ENCODE assay signal across 29 cellular contexts in genomic region chr1:154476791-154477190, GRCh38. TPM values are rescaled to one million over a fixed set of nuclear protein-coding genes. Genes with fewer than 3 reads are reported as not detected.
DNase-seq lines count a peak whose midpoint lies in the region; ATAC-seq and TF ChIP-seq lines count a peak whose summit lies in the region.
"Had no signal": no experiment of that assay in that cellular context is flagged by ENCODE, and none has a peak within 500 bp of the region (broad histone marks: within the 10 kb centered on the region; RNA-seq: fewer than 3 reads in every experiment).

No MANE protein-coding gene starts in this region.

- WGBS in testis, 2 donors = 89 to 100% methylated on average over 1 of the region's 1 CpG

- no peak overlapping the region for H3K4me3 ChIP-seq in RWPE2 (ENCODE audit: severe bottlenecking)
- H3K4me3 ChIP-seq in testis = no peak overlapping the region
- no peak overlapping the region for H3K4me3 ChIP-seq in vagina
- H3K4me3 ChIP-seq: A549, GM23248, heart right ventricle, sigmoid colon had no signal

- peak; percentile 47 to 56 for ATAC-seq in activated T-cell treated with anti-CD3 and anti-CD28 coated beads, Interleukin-2, amount 50 U/mL, for 4 hours
- ATAC-seq in RWPE2 (ENCODE audit: low read depth) = peak; percentile 30; the same call in 2 of the 3 replicates
- peak; percentile 28 for ATAC-seq in left colon
- no peak for ATAC-seq in GM19351 (IDR thresholded peaks at IDR 0.05; ENCODE audit: unreplicated experiment)
- ATAC-seq: A549; heart right ventricle; stimulated activated naive B cell treated with anti-CD40 and anti-IgM and Interleukin-4, amounts not matched to agents 10 μg/mL and 1 μg/mL and 100 μg/mL, for 72 hours had no signal

- no peaks in the 10 kb centered on the region for H3K27me3 Mint-ChIP-seq in activated T-cell treated with anti-CD3 and anti-CD28 coated beads, Interleukin-2, amount 50 U/mL, for 4 hours (ENCODE audit: low read depth)
- H3K27me3 Mint-ChIP-seq: brain; CD4-positive, alpha-beta T cell; IgD-negative memory B cell; progenitor cell of endocrine pancreas; stimulated activated naive B cell treated with anti-CD40 and anti-IgM and Interleukin-4, amounts not matched to agents 10 μg/mL and 1 μg/mL and 100 μg/mL, for 72 hours had no signal

- no peaks in the 10 kb centered on the region for H3K36me3 Mint-ChIP-seq in activated T-cell treated with anti-CD3 and anti-CD28 coated beads, Interleukin-2, amount 50 U/mL, for 4 hours (ENCODE audit: insufficient read depth)
- H3K36me3 Mint-ChIP-seq: brain; IgD-negative memory B cell; stimulated activated naive B cell treated with anti-CD40 and anti-IgM and Interleukin-4, amounts not matched to agents 10 μg/mL and 1 μg/mL and 100 μg/mL, for 72 hours had no signal

- H3K9me3 ChIP-seq in RWPE2 (ENCODE audit: severe bottlenecking) = no peaks in the 10 kb centered on the region
- no peaks in the 10 kb centered on the region for H3K9me3 ChIP-seq in testis
- H3K9me3 ChIP-seq in vagina = no peaks in the 10 kb centered on the region
- H3K9me3 ChIP-seq: A549, heart right ventricle, sigmoid colon had no signal

- TF ChIP-seq CTCF in RWPE2 (IDR thresholded peaks at IDR 0.05; ENCODE audit: poor library complexity, severe bottlenecking) (no peak), testis (IDR thresholded peaks at IDR 0.05) (no peak), vagina (IDR thresholded peaks at IDR 0.05) (no peak)

- H3K4me3 Mint-ChIP-seq in activated T-cell treated with anti-CD3 and anti-CD28 coated beads, Interleukin-2, amount 50 U/mL, for 4 hours = no peak overlapping the region
- H3K4me3 Mint-ChIP-seq: activated CD4-positive, alpha-beta memory T cell treated with anti-CD3 and anti-CD28 coated beads, Interleukin-2, amount 10 ng/mL, durations not matched to agents 7 days and 5 days; brain; CD4-positive, alpha-beta T cell; IgD-negative memory B cell; stimulated activated naive B cell treated with anti-CD40 and anti-IgM and Interleukin-4, amounts not matched to agents 10 μg/mL and 1 μg/mL and 100 μg/mL, for 72 hours had no signal

- TF ChIP-seq POLR2A in testis (IDR thresholded peaks at IDR 0.05) (no peak), vagina (IDR thresholded peaks at IDR 0.05) (no peak)

- H3K4me1 ChIP-seq in RWPE2 (ENCODE audit: insufficient read depth, poor library complexity, severe bottlenecking) = peaks cover 16% of the 10 kb centered on the region
- H3K4me1 ChIP-seq in testis = peaks cover 46% of the 10 kb centered on the region
- H3K4me1 ChIP-seq in vagina = no peaks in the 10 kb centered on the region

- intact Hi-C loops in left colon (cut with DNase I, micrococcal nuclease) = loop anchor here in 1 of 2 donors (5.0 kb wide), 1 partner anchor 406 kb away; no protein-coding TSS in a partner anchor
- intact Hi-C loops in testis (cut with DNase I; ENCODE audit: low total_unique reads) = loop anchor here (10.0 kb wide), 1 partner anchor 72 kb away; the partner anchor contains the start of gene IL6R
- intact Hi-C loops in vagina (cut with DNase I) = no loop called here

- H3K4me1 Mint-ChIP-seq in activated T-cell treated with anti-CD3 and anti-CD28 coated beads, Interleukin-2, amount 50 U/mL, for 4 hours (ENCODE audit: low read depth) = peaks cover 16% of the 10 kb centered on the region

- DNase-seq in activated T-cell treated with anti-CD3 and anti-CD28 coated beads, Interleukin-2, amount 50 U/mL, for 4 hours = no peak
- DNase-seq in activated T-cell treated with anti-CD3 and anti-CD28 coated beads for 4 hours (no peak), RWPE2 (ENCODE audit: low spot score) (no peak), left colon (no peak), testis (no peak), vagina (ENCODE audit: extremely low spot score in 2 of 2) (no peak), NCI-H2171 (lab: John Stamatoyannopoulos, UW) (no peak)
- DNase-seq: activated CD4-positive, alpha-beta memory T cell treated with anti-CD3 and anti-CD28 coated beads, Interleukin-2, amount 10 ng/mL, durations not matched to agents 7 days and 5 days; activated CD8-positive, alpha-beta memory T cell treated with anti-CD3 and anti-CD28 coated beads, Interleukin-2, amount 50 U/mL, for 48 hours; AML-193; CD4-positive, alpha-beta T cell; effector CD8-positive, alpha-beta T cell; erythroblast; GM23248; heart right ventricle; NCI-H1105 treated with DMSO at 0.1 percent for 48 hours; NCI-H2081; NCI-H774; RPMI8226; sigmoid colon; stimulated activated CD4-positive, alpha-beta T cell treated with anti-CD3 and anti-CD28 coated beads, Interleukin-4, amount 100 ng/mL, for 4 hours; stimulated activated naive B cell treated with anti-CD40 and anti-IgM and Interleukin-4, amounts not matched to agents 10 μg/mL and 1 μg/mL and 100 μg/mL, for 72 hours; T-helper 1 cell had no signal

- no peaks in the 10 kb centered on the region for H3K27me3 ChIP-seq in RWPE2 (ENCODE audit: insufficient read depth, poor library complexity, severe bottlenecking)
- H3K27me3 ChIP-seq in testis = no peaks in the 10 kb centered on the region
- H3K27me3 ChIP-seq in vagina = no peaks in the 10 kb centered on the region
- H3K27me3 ChIP-seq: heart right ventricle, sigmoid colon had no signal

- H3K27ac ChIP-seq in RWPE2 (ENCODE audit: poor library complexity, severe bottlenecking) (peak overlapping the region; percentile 57), testis (peak overlapping the region; percentile 14 to 66), vagina (no peak overlapping the region)
- H3K27ac ChIP-seq: GM23248, heart right ventricle, sigmoid colon had no signal

- no peaks in the 10 kb centered on the region for H3K9me3 Mint-ChIP-seq in activated T-cell treated with anti-CD3 and anti-CD28 coated beads, Interleukin-2, amount 50 U/mL, for 4 hours
- H3K9me3 Mint-ChIP-seq: activated CD4-positive, alpha-beta memory T cell treated with anti-CD3 and anti-CD28 coated beads, Interleukin-2, amount 10 ng/mL, durations not matched to agents 7 days and 5 days; brain; CD4-positive, alpha-beta T cell; IgD-negative memory B cell; stimulated activated naive B cell treated with anti-CD40 and anti-IgM and Interleukin-4, amounts not matched to agents 10 μg/mL and 1 μg/mL and 100 μg/mL, for 72 hours had no signal

- no peaks in the 10 kb centered on the region for H3K36me3 ChIP-seq in RWPE2 (ENCODE audit: low read depth)
- no peaks in the 10 kb centered on the region for H3K36me3 ChIP-seq in testis (ENCODE audit: low read depth, missing control alignments)
- no peaks in the 10 kb centered on the region for H3K36me3 ChIP-seq in vagina
- H3K36me3 ChIP-seq: sigmoid colon had no signal

RNA-seq across cellular contexts. Expression of gene TDRD10, which starts 25.2 kb away (rescaled TPM):
- total RNA-seq in activated T-cell treated with anti-CD3 and anti-CD28 coated beads, Interleukin-2, amount 50 U/mL, for 4 hours = not detected
- total RNA-seq in left colon (1 to 10 TPM in 1 of 2 donors, under 1 TPM in 1; 0.70 to 1.0 TPM), testis (10 to 100 TPM; 50.9 to 60.3 TPM), vagina (4.9 TPM)
- 123 TPM for polyA plus RNA-seq in testis (ENCODE audit: insufficient read depth, low read depth, low replicate concordance)
- total RNA-seq: activated CD4-positive, alpha-beta memory T cell treated with anti-CD3 and anti-CD28 coated beads, Interleukin-2, amount 10 ng/mL, durations not matched to agents 7 days and 5 days; CD4-positive, alpha-beta T cell; fibroblast of villous mesenchyme; GM23248; progenitor cell of endocrine pancreas had no signal
- polyA plus RNA-seq: GM23248, IgD-negative memory B cell had no signal

RNA-seq across cellular contexts. Expression of gene SHE, which starts 25.4 kb away (rescaled TPM):
- total RNA-seq in activated T-cell treated with anti-CD3 and anti-CD28 coated beads, Interleukin-2, amount 50 U/mL, for 4 hours = under 1 TPM; 0.03 to 0.14 (median 0.05) TPM
- total RNA-seq in left colon (1 to 10 TPM; 3.4 TPM), testis (10 to 100 TPM; 53.7 to 57.9 TPM), vagina (23.8 TPM)
- 50.9 TPM for polyA plus RNA-seq in testis (ENCODE audit: insufficient read depth, low read depth, low replicate concordance)
- total RNA-seq: activated CD4-positive, alpha-beta memory T cell treated with anti-CD3 and anti-CD28 coated beads, Interleukin-2, amount 10 ng/mL, durations not matched to agents 7 days and 5 days; CD4-positive, alpha-beta T cell; fibroblast of villous mesenchyme; GM23248; progenitor cell of endocrine pancreas had no signal
- polyA plus RNA-seq: IgD-negative memory B cell had no signal
